In genomic region chr22:36352775-36353507, GRCh38 we compare ENCODE assay signal across 1 cellular context.
TF ChIP-seq lines count a peak whose summit lies in the region.

No MANE protein-coding gene starts in this region.

TF ChIP-seq in HepG2, 621 proteins besides CTCF, POLR2A, EP300 and RAD21 (continued from another document and continues in another):
- TF ChIP-seq PAXIP1 (CRISPR knock-in tag; conservative IDR thresholded peaks at IDR 0.05): peak; percentile 73; the same call in 1 of the 2 replicates
- TF ChIP-seq CHD4 (IDR thresholded peaks at IDR 0.05; ENCODE audit: borderline replicate concordance, low read length): no peak
- TF ChIP-seq, protein P1, sequence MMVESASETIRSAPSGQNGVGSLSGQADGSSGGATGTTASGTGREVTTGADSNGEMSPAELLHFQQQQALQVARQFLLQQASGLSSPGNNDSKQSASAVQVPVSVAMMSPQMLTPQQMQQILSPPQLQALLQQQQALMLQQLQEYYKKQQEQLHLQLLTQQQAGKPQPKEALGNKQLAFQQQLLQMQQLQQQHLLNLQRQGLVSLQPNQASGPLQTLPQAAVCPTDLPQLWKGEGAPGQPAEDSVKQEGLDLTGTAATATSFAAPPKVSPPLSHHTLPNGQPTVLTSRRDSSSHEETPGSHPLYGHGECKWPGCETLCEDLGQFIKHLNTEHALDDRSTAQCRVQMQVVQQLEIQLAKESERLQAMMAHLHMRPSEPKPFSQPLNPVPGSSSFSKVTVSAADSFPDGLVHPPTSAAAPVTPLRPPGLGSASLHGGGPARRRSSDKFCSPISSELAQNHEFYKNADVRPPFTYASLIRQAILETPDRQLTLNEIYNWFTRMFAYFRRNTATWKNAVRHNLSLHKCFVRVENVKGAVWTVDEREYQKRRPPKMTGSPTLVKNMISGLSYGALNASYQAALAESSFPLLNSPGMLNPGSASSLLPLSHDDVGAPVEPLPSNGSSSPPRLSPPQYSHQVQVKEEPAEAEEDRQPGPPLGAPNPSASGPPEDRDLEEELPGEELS (CRISPR knock-in tag; IDR thresholded peaks at IDR 0.05): peak; percentile 77
- no peak for TF ChIP-seq ZNF430 (CRISPR knock-in tag; IDR thresholded peaks at IDR 0.05)
- TF ChIP-seq ZFP1 (CRISPR knock-in tag; IDR thresholded peaks at IDR 0.05): no peak
- TF ChIP-seq, protein P2, sequence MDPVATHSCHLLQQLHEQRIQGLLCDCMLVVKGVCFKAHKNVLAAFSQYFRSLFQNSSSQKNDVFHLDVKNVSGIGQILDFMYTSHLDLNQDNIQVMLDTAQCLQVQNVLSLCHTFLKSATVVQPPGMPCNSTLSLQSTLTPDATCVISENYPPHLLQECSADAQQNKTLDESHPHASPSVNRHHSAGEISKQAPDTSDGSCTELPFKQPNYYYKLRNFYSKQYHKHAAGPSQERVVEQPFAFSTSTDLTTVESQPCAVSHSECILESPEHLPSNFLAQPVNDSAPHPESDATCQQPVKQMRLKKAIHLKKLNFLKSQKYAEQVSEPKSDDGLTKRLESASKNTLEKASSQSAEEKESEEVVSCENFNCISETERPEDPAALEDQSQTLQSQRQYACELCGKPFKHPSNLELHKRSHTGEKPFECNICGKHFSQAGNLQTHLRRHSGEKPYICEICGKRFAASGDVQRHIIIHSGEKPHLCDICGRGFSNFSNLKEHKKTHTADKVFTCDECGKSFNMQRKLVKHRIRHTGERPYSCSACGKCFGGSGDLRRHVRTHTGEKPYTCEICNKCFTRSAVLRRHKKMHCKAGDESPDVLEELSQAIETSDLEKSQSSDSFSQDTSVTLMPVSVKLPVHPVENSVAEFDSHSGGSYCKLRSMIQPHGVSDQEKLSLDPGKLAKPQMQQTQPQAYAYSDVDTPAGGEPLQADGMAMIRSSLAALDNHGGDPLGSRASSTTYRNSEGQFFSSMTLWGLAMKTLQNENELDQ (CRISPR knock-in tag; IDR thresholded peaks at IDR 0.05; ENCODE audit: borderline replicate concordance): no peak
- no peak; the same call in 1 of the 2 replicates for TF ChIP-seq IRF9 (CRISPR knock-in tag; IDR thresholded peaks at IDR 0.05; ENCODE audit: borderline replicate concordance)
- peak; percentile 68; the same call in 1 of the 2 replicates for TF ChIP-seq NR2F2 (IDR thresholded peaks at IDR 0.05; ENCODE audit: borderline replicate concordance, low read depth)
- no peak for TF ChIP-seq ZNF496 (CRISPR knock-in tag; IDR thresholded peaks at IDR 0.05; ENCODE audit: insufficient replicate concordance)
- TF ChIP-seq WIZ (CRISPR knock-in tag; IDR thresholded peaks at IDR 0.05): no peak
- no peak for TF ChIP-seq SIX4 (CRISPR knock-in tag; IDR thresholded peaks at IDR 0.05)
- peak; percentile 91; the same call in 1 of the 2 replicates for TF ChIP-seq SIX1 (CRISPR knock-in tag; IDR thresholded peaks at IDR 0.05; ENCODE audit: borderline replicate concordance)
- TF ChIP-seq, protein P3, sequence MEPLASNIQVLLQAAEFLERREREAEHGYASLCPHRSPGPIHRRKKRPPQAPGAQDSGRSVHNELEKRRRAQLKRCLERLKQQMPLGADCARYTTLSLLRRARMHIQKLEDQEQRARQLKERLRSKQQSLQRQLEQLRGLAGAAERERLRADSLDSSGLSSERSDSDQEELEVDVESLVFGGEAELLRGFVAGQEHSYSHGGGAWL (CRISPR knock-in tag; IDR thresholded peaks at IDR 0.05): no peak
- TF ChIP-seq ATF7 (IDR thresholded peaks at IDR 0.05): peak; percentile 34
- peak; percentile 88 for TF ChIP-seq ATF7 (CRISPR knock-in tag; IDR thresholded peaks at IDR 0.05)
- TF ChIP-seq LCORL (IDR thresholded peaks at IDR 0.05): no peak
- no peak; the same call in 1 of the 2 replicates for TF ChIP-seq LCORL (CRISPR knock-in tag; IDR thresholded peaks at IDR 0.05)
- TF ChIP-seq SRF (IDR thresholded peaks at IDR 0.05; ENCODE audit: low read depth, low read length): no peak
- TF ChIP-seq ZNF567 (CRISPR knock-in tag; IDR thresholded peaks at IDR 0.05; ENCODE audit: borderline replicate concordance): no peak
- TF ChIP-seq ZNF101 (CRISPR knock-in tag; IDR thresholded peaks at IDR 0.05; ENCODE audit: borderline replicate concordance, low read depth): no peak
- TF ChIP-seq, protein P4, sequence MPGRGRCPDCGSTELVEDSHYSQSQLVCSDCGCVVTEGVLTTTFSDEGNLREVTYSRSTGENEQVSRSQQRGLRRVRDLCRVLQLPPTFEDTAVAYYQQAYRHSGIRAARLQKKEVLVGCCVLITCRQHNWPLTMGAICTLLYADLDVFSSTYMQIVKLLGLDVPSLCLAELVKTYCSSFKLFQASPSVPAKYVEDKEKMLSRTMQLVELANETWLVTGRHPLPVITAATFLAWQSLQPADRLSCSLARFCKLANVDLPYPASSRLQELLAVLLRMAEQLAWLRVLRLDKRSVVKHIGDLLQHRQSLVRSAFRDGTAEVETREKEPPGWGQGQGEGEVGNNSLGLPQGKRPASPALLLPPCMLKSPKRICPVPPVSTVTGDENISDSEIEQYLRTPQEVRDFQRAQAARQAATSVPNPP (CRISPR knock-in tag; IDR thresholded peaks at IDR 0.05): 0 out of 2 replicates have a peak, but pooled peaks have one; percentile 67
- no peak for TF ChIP-seq MEIS1 (CRISPR knock-in tag; IDR thresholded peaks at IDR 0.05; ENCODE audit: borderline replicate concordance)
- no peak for TF ChIP-seq SMARCE1 (IDR thresholded peaks at IDR 0.05; ENCODE audit: borderline replicate concordance)
- no peak for TF ChIP-seq ZNF12 (CRISPR knock-in tag; IDR thresholded peaks at IDR 0.05)
- TF ChIP-seq, protein P5, sequence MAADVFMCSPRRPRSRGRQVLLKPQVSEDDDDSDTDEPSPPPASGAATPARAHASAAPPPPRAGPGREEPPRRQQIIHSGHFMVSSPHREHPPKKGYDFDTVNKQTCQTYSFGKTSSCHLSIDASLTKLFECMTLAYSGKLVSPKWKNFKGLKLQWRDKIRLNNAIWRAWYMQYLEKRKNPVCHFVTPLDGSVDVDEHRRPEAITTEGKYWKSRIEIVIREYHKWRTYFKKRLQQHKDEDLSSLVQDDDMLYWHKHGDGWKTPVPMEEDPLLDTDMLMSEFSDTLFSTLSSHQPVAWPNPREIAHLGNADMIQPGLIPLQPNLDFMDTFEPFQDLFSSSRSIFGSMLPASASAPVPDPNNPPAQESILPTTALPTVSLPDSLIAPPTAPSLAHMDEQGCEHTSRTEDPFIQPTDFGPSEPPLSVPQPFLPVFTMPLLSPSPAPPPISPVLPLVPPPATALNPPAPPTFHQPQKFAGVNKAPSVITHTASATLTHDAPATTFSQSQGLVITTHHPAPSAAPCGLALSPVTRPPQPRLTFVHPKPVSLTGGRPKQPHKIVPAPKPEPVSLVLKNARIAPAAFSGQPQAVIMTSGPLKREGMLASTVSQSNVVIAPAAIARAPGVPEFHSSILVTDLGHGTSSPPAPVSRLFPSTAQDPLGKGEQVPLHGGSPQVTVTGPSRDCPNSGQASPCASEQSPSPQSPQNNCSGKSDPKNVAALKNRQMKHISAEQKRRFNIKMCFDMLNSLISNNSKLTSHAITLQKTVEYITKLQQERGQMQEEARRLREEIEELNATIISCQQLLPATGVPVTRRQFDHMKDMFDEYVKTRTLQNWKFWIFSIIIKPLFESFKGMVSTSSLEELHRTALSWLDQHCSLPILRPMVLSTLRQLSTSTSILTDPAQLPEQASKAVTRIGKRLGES (CRISPR knock-in tag; IDR thresholded peaks at IDR 0.05; ENCODE audit: borderline replicate concordance): no peak
- no peak for TF ChIP-seq ZNF543 (CRISPR knock-in tag; IDR thresholded peaks at IDR 0.05)
- no peak for TF ChIP-seq SMAD1 (CRISPR knock-in tag; IDR thresholded peaks at IDR 0.05; ENCODE audit: borderline replicate concordance, low read depth)
- TF ChIP-seq KMT2B (CRISPR knock-in tag; IDR thresholded peaks at IDR 0.05): no peak
- no peak for TF ChIP-seq ZBTB38 (CRISPR knock-in tag; IDR thresholded peaks at IDR 0.05)
- TF ChIP-seq ZNF335 (CRISPR knock-in tag; IDR thresholded peaks at IDR 0.05): no peak
- peak; percentile 57; the same call in 1 of the 2 replicates for TF ChIP-seq CSRNP1 (CRISPR knock-in tag; IDR thresholded peaks at IDR 0.05)
- no peak for TF ChIP-seq ATRX (CRISPR knock-in tag; IDR thresholded peaks at IDR 0.05; ENCODE audit: borderline replicate concordance)
- no peak for TF ChIP-seq RBM39 (IDR thresholded peaks at IDR 0.05; ENCODE audit: low read depth, low read length, poor library complexity, severe bottlenecking)
- no peak for TF ChIP-seq TBP (CRISPR knock-in tag; IDR thresholded peaks at IDR 0.05)
- no peak for TF ChIP-seq ZNF703 (CRISPR knock-in tag; IDR thresholded peaks at IDR 0.05; ENCODE audit: borderline replicate concordance)
- TF ChIP-seq NFIB (CRISPR knock-in tag; IDR thresholded peaks at IDR 0.05; ENCODE audit: borderline replicate concordance): no peak
- TF ChIP-seq ZNF484 (CRISPR knock-in tag; IDR thresholded peaks at IDR 0.05; ENCODE audit: borderline replicate concordance, low read depth): no peak
- TF ChIP-seq HOXD1 (CRISPR knock-in tag; IDR thresholded peaks at IDR 0.05): no peak
- no peak for TF ChIP-seq CBFB (CRISPR knock-in tag; IDR thresholded peaks at IDR 0.05)
- TF ChIP-seq FOXK1 (CRISPR knock-in tag; IDR thresholded peaks at IDR 0.05; ENCODE audit: borderline replicate concordance, low read depth): 0 out of 2 replicates have a peak, but pooled peaks have one; percentile 60
- TF ChIP-seq PHB2 (IDR thresholded peaks at IDR 0.05; ENCODE audit: partially characterized antibody): no peak
- no peak for TF ChIP-seq BRCA1 (CRISPR knock-in tag; IDR thresholded peaks at IDR 0.05)
- 0 out of 2 replicates have a peak, but pooled peaks have one; percentile 30 for TF ChIP-seq HOMEZ (CRISPR knock-in tag; IDR thresholded peaks at IDR 0.05; ENCODE audit: low read depth)
- TF ChIP-seq, protein P6, sequence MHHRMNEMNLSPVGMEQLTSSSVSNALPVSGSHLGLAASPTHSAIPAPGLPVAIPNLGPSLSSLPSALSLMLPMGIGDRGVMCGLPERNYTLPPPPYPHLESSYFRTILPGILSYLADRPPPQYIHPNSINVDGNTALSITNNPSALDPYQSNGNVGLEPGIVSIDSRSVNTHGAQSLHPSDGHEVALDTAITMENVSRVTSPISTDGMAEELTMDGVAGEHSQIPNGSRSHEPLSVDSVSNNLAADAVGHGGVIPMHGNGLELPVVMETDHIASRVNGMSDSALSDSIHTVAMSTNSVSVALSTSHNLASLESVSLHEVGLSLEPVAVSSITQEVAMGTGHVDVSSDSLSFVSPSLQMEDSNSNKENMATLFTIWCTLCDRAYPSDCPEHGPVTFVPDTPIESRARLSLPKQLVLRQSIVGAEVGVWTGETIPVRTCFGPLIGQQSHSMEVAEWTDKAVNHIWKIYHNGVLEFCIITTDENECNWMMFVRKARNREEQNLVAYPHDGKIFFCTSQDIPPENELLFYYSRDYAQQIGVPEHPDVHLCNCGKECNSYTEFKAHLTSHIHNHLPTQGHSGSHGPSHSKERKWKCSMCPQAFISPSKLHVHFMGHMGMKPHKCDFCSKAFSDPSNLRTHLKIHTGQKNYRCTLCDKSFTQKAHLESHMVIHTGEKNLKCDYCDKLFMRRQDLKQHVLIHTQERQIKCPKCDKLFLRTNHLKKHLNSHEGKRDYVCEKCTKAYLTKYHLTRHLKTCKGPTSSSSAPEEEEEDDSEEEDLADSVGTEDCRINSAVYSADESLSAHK (CRISPR knock-in tag; IDR thresholded peaks at IDR 0.05; ENCODE audit: borderline replicate concordance): no peak
- TF ChIP-seq SETDB1 (CRISPR knock-in tag; IDR thresholded peaks at IDR 0.05; ENCODE audit: borderline replicate concordance): no peak
- TF ChIP-seq ZNF773 (CRISPR knock-in tag; IDR thresholded peaks at IDR 0.05; ENCODE audit: borderline replicate concordance): no peak
